34 cellular contexts compared by ENCODE assay signal in the genomic region with DNA sequence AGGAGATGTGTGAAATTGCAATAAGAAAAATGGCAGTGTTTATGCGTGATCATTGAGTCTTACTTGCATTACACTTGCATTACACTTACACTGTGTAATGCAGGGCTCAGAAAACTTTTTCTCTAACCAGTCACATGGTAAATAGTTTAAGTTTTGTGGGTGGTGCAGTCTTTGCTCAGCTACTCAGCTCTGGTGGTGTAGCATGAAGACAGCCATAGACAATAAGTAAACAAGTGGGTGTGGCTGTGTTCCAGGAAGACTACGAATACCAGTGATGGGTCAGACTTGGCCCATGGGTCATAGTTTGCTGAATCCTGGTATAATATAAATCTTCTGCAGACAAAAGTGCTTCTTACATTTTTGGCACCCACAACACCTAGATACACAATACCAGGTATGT.
DNase-seq lines count a peak whose midpoint lies in the region; ATAC-seq and TF ChIP-seq lines count a peak whose summit lies in the region.
"Had no signal": no experiment of that assay in that cellular context is flagged by ENCODE, and none has a peak within 500 bp of the region (broad histone marks: within the 10 kb centered on the region; RNA-seq: fewer than 3 reads in every experiment).

No MANE protein-coding gene starts in this region.

- H3K27me3 Mint-ChIP-seq in activated CD4-positive, alpha-beta memory T cell treated with anti-CD3 and anti-CD28 coated beads, Interleukin-2, amount 10 ng/mL, durations not matched to agents 7 days and 5 days, result peaks cover 5% of the 10 kb centered on the region
- H3K27me3 Mint-ChIP-seq in activated CD4-positive, alpha-beta memory T cell treated with anti-CD3 and anti-CD28 coated beads for 36 hours, result no peaks in the 10 kb centered on the region
- no peaks in the 10 kb centered on the region for H3K27me3 Mint-ChIP-seq in activated T-cell treated with anti-CD3 and anti-CD28 coated beads, Interleukin-2, amount 50 U/mL, for 72 hours (ENCODE audit: low read depth)
- peaks cover 32 to 39% of the 10 kb centered on the region in 2 donors for H3K27me3 Mint-ChIP-seq in natural killer cell treated with Interleukin-12 subunit alpha and Interleukin-12 subunit beta and Interleukin-15 and Interleukin-18, amount 100 ng/mL, for 72 hours
- H3K27me3 Mint-ChIP-seq: T-cell had no signal

- ATAC-seq in activated T-cell treated with anti-CD3 and anti-CD28 coated beads, Interleukin-2, amount 50 U/mL, for 72 hours (replicated peaks in 1 of 2), result no peak
- ATAC-seq in natural killer cell treated with Interleukin-12 subunit alpha and Interleukin-12 subunit beta and Interleukin-15 and Interleukin-18, amount 100 ng/mL, for 72 hours, result no peak
- no peak for ATAC-seq in HG02610 (IDR thresholded peaks at IDR 0.05; ENCODE audit: unreplicated experiment)
- ATAC-seq: activated naive CD4-positive, alpha-beta T cell treated with anti-CD3 and anti-CD28 coated beads, Interleukin-2, amount 50 U/mL, for 72 hours; T-cell had no signal

- H3K9me3 Mint-ChIP-seq in activated CD4-positive, alpha-beta memory T cell treated with anti-CD3 and anti-CD28 coated beads, Interleukin-2, amount 10 ng/mL, durations not matched to agents 7 days and 5 days, result no peaks in the 10 kb centered on the region
- H3K9me3 Mint-ChIP-seq in activated CD4-positive, alpha-beta memory T cell treated with anti-CD3 and anti-CD28 coated beads for 36 hours, result no peaks in the 10 kb centered on the region
- peaks cover 0 to 1% of the 10 kb centered on the region in 2 donors for H3K9me3 Mint-ChIP-seq in activated T-cell treated with anti-CD3 and anti-CD28 coated beads, Interleukin-2, amount 50 U/mL, for 72 hours
- peaks cover 9% of the 10 kb centered on the region for H3K9me3 Mint-ChIP-seq in natural killer cell treated with Interleukin-12 subunit alpha and Interleukin-12 subunit beta and Interleukin-15 and Interleukin-18, amount 100 ng/mL, for 72 hours
- H3K9me3 Mint-ChIP-seq: immature natural killer cell had no signal

- H3K4me1 Mint-ChIP-seq in activated CD4-positive, alpha-beta memory T cell treated with anti-CD3 and anti-CD28 coated beads, Interleukin-2, amount 10 ng/mL, durations not matched to agents 7 days and 5 days, result peaks cover 29% of the 10 kb centered on the region
- H3K4me1 Mint-ChIP-seq in activated CD4-positive, alpha-beta memory T cell treated with anti-CD3 and anti-CD28 coated beads for 36 hours (ENCODE audit: low read depth), result no peaks in the 10 kb centered on the region
- H3K4me1 Mint-ChIP-seq in activated T-cell treated with anti-CD3 and anti-CD28 coated beads, Interleukin-2, amount 50 U/mL, for 72 hours (ENCODE audit: low read depth), result peaks cover 6% of the 10 kb centered on the region
- peaks cover 31 to 38% of the 10 kb centered on the region in 2 donors for H3K4me1 Mint-ChIP-seq in natural killer cell treated with Interleukin-12 subunit alpha and Interleukin-12 subunit beta and Interleukin-15 and Interleukin-18, amount 100 ng/mL, for 72 hours (ENCODE audit: low read depth in 2 of 2)

- H3K4me3 Mint-ChIP-seq in activated CD4-positive, alpha-beta memory T cell treated with anti-CD3 and anti-CD28 coated beads, Interleukin-2, amount 10 ng/mL, durations not matched to agents 7 days and 5 days, result no peak overlapping the region
- no peak overlapping the region for H3K4me3 Mint-ChIP-seq in activated CD4-positive, alpha-beta memory T cell treated with anti-CD3 and anti-CD28 coated beads for 36 hours
- H3K4me3 Mint-ChIP-seq in activated T-cell treated with anti-CD3 and anti-CD28 coated beads, Interleukin-2, amount 50 U/mL, for 72 hours, result no peak overlapping the region
- H3K4me3 Mint-ChIP-seq in natural killer cell treated with Interleukin-12 subunit alpha and Interleukin-12 subunit beta and Interleukin-15 and Interleukin-18, amount 100 ng/mL, for 72 hours, result no peak overlapping the region
- H3K4me3 Mint-ChIP-seq: IgD-negative memory B cell, immature natural killer cell, neural progenitor cell, T-cell had no signal

- H3K36me3 ChIP-seq in mesenchymal stem cell (ENCODE audit: control insufficient read depth in 1 of 2, insufficient read depth in 2 of 2, low read depth in 1 of 2, low read length in 2 of 2), result no peaks in the 10 kb centered on the region
- H3K36me3 ChIP-seq: cardiac muscle cell, neural progenitor cell, right atrium auricular region, stomach, thyroid gland, WERI-Rb-1 had no signal

- intact Hi-C loops in activated CD4-positive, alpha-beta memory T cell treated with anti-CD3 and anti-CD28 coated beads for 36 hours (cut with micrococcal nuclease), result no loop called here

- H2AFZ ChIP-seq in mesenchymal stem cell (ENCODE audit: low read depth, low read length), result no peak overlapping the region
- H2AFZ ChIP-seq: neural progenitor cell, parathyroid adenoma had no signal

- H3K18ac ChIP-seq in mesenchymal stem cell (ENCODE audit: low read depth in 1 of 2, low read length in 2 of 2), result no peak overlapping the region

- no peak overlapping the region for H3K4me2 ChIP-seq in mesenchymal stem cell (ENCODE audit: low read length, poor library complexity, severe bottlenecking)
- H3K4me2 ChIP-seq: neural progenitor cell had no signal

- H2AK5ac ChIP-seq in mesenchymal stem cell (ENCODE audit: low read length, severe bottlenecking), result no peak overlapping the region

- H4K91ac ChIP-seq in mesenchymal stem cell (ENCODE audit: low read length), result no peak overlapping the region

- no peaks in the 10 kb centered on the region for H3K27me3 ChIP-seq in mesenchymal stem cell (ENCODE audit: control insufficient read depth in 1 of 2, insufficient read depth in 1 of 2, low read length in 2 of 2)
- H3K27me3 ChIP-seq: cardiac muscle cell, neural progenitor cell, right atrium auricular region, stomach, thyroid gland had no signal

- peaks cover 3% of the 10 kb centered on the region for H3K4me1 ChIP-seq in mesenchymal stem cell (ENCODE audit: control insufficient read depth, insufficient read depth, low read depth, low read length)
- H3K4me1 ChIP-seq: Caco-2, neural progenitor cell, parathyroid adenoma had no signal

- peak overlapping the region; percentile 71 for H3K27ac Mint-ChIP-seq in activated CD4-positive, alpha-beta memory T cell treated with anti-CD3 and anti-CD28 coated beads, Interleukin-2, amount 10 ng/mL, durations not matched to agents 7 days and 5 days
- no peak overlapping the region for H3K27ac Mint-ChIP-seq in activated CD4-positive, alpha-beta memory T cell treated with anti-CD3 and anti-CD28 coated beads for 36 hours
- H3K27ac Mint-ChIP-seq in activated T-cell treated with anti-CD3 and anti-CD28 coated beads, Interleukin-2, amount 50 U/mL, for 72 hours, result no peak overlapping the region
- peak overlapping the region in 1 of 2 donors; percentile 30 for H3K27ac Mint-ChIP-seq in natural killer cell treated with Interleukin-12 subunit alpha and Interleukin-12 subunit beta and Interleukin-15 and Interleukin-18, amount 100 ng/mL, for 72 hours
- H3K27ac Mint-ChIP-seq: activated naive CD4-positive, alpha-beta T cell treated with anti-CD3 and anti-CD28 coated beads, Interleukin-2, amount 50 U/mL, for 72 hours; CD14-positive monocyte; immature natural killer cell; neural progenitor cell; T-cell had no signal

- POLR2A ChIA-PET in activated CD4-positive, alpha-beta memory T cell treated with anti-CD3 and anti-CD28 coated beads, Interleukin-2, amount 10 ng/mL, durations not matched to agents 7 days and 5 days (lab: Charles Lee), result no interaction called here
- POLR2A ChIA-PET in activated CD4-positive, alpha-beta memory T cell treated with anti-CD3 and anti-CD28 coated beads for 36 hours (lab: Charles Lee), result no interaction called here

- H3K23ac ChIP-seq in mesenchymal stem cell (ENCODE audit: low read length in 2 of 2), result no peak overlapping the region

- DNase-seq in activated CD4-positive, alpha-beta memory T cell treated with anti-CD3 and anti-CD28 coated beads, Interleukin-2, amount 10 ng/mL, durations not matched to agents 7 days and 5 days, result no peak
- no peak for DNase-seq in activated CD4-positive, alpha-beta memory T cell treated with anti-CD3 and anti-CD28 coated beads for 36 hours
- DNase-seq in epithelial cell of esophagus (ENCODE audit: low read depth) (peak; percentile 55), mesenchymal stem cell (peak; percentile 65), NOMO-1 (lab: John Stamatoyannopoulos, UW; ENCODE audit: unreplicated experiment in 2 of 2) (no peak)
- no peak for DNase-seq in activated T-cell treated with anti-CD3 and anti-CD28 coated beads, Interleukin-2, amount 50 U/mL, for 72 hours
- no peak for DNase-seq in natural killer cell treated with Interleukin-12 subunit alpha and Interleukin-12 subunit beta and Interleukin-15 and Interleukin-18, amount 100 ng/mL, for 72 hours (ENCODE audit: low spot score)
- DNase-seq: 8988T; activated CD4-positive, alpha-beta T cell treated with anti-CD3 and anti-CD28 coated beads for 4 hours; activated CD8-positive, alpha-beta memory T cell treated with anti-CD3 and anti-CD28 coated beads for 24 hours; activated effector memory CD4-positive, alpha-beta T cell treated with Interleukin-2 at 50 U/mL for 16 hours; activated T-cell treated with anti-CD3 and anti-CD28 coated beads for 4 hours; anterior cingulate cortex; Caco-2; cortex of kidney; DMS79; immature natural killer cell; mammary epithelial cell; NCI-H1694; RPMI8226; stimulated activated CD4-positive, alpha-beta T cell treated with anti-CD3 and anti-CD28 coated beads, Interleukin-2, amount 100 ng/mL, for 24 hours; stimulated activated CD8-positive, alpha-beta memory T cell treated with anti-CD3 and anti-CD28 coated beads, Interleukin-4, amount 100 ng/mL, for 48 hours; stomach; T-cell; thyroid gland; WERI-Rb-1 had no signal

- no peak for TF ChIP-seq CTCF in epithelial cell of esophagus (IDR thresholded peaks at IDR 0.05; ENCODE audit: insufficient read depth, low read depth, low read length, missing control alignments)

- H3K9ac ChIP-seq in mesenchymal stem cell (ENCODE audit: low read length), result peak overlapping the region; percentile 9
- H3K9ac ChIP-seq: neural progenitor cell, parathyroid adenoma had no signal

- no peak overlapping the region for H3K27ac ChIP-seq in mesenchymal stem cell (ENCODE audit: low read length, poor library complexity, severe bottlenecking)
- H3K27ac ChIP-seq: cardiac muscle cell, neural progenitor cell, parathyroid adenoma, WERI-Rb-1 had no signal

- no peak overlapping the region for H2BK120ac ChIP-seq in mesenchymal stem cell (ENCODE audit: low read depth, low read length)

- H4K8ac ChIP-seq in mesenchymal stem cell (ENCODE audit: low read length), result no peak overlapping the region

- H3K9me3 ChIP-seq in mesenchymal stem cell (ENCODE audit: control insufficient read depth, low read length), result no peaks in the 10 kb centered on the region
- H3K9me3 ChIP-seq: Caco-2, right atrium auricular region, stomach, thyroid gland had no signal

- no peak overlapping the region for H2BK12ac ChIP-seq in mesenchymal stem cell (ENCODE audit: low read length in 2 of 2)

- no peaks in the 10 kb centered on the region for H3K79me1 ChIP-seq in mesenchymal stem cell (replicated peaks; ENCODE audit: low read length, poor library complexity, severe bottlenecking)

- no peak overlapping the region for H3K14ac ChIP-seq in mesenchymal stem cell (ENCODE audit: low read length in 2 of 2)

- no peak overlapping the region for H2BK5ac ChIP-seq in mesenchymal stem cell (ENCODE audit: low read depth, low read length, poor library complexity, severe bottlenecking)

- no peak overlapping the region for H3K4ac ChIP-seq in mesenchymal stem cell (ENCODE audit: low read depth in 1 of 2, low read length in 2 of 2)

- no CpG with 5 or more reads among the region's 2 CpGs for WGBS in mesenchymal stem cell

- peaks cover 7% of the 10 kb centered on the region for H3K36me3 Mint-ChIP-seq in activated CD4-positive, alpha-beta memory T cell treated with anti-CD3 and anti-CD28 coated beads, Interleukin-2, amount 10 ng/mL, durations not matched to agents 7 days and 5 days (ENCODE audit: low read depth)
- H3K36me3 Mint-ChIP-seq in activated CD4-positive, alpha-beta memory T cell treated with anti-CD3 and anti-CD28 coated beads for 36 hours, result no peaks in the 10 kb centered on the region
- no peaks in the 10 kb centered on the region for H3K36me3 Mint-ChIP-seq in activated T-cell treated with anti-CD3 and anti-CD28 coated beads, Interleukin-2, amount 50 U/mL, for 72 hours (ENCODE audit: insufficient read depth in 2 of 2)
- peaks cover 20% of the 10 kb centered on the region for H3K36me3 Mint-ChIP-seq in natural killer cell treated with Interleukin-12 subunit alpha and Interleukin-12 subunit beta and Interleukin-15 and Interleukin-18, amount 100 ng/mL, for 72 hours
- H3K36me3 Mint-ChIP-seq: activated naive CD4-positive, alpha-beta T cell treated with anti-CD3 and anti-CD28 coated beads, Interleukin-2, amount 50 U/mL, for 72 hours; IgD-negative memory B cell; neural progenitor cell; T-cell had no signal

- no peak overlapping the region for H3K4me3 ChIP-seq in epithelial cell of esophagus (ENCODE audit: low read length)
- H3K4me3 ChIP-seq in mesenchymal stem cell (ENCODE audit: insufficient read depth in 1 of 2, low read depth in 1 of 2, low read length in 2 of 2), result no peak overlapping the region
- H3K4me3 ChIP-seq: cardiac muscle cell, neural progenitor cell, right atrium auricular region, stomach, thyroid gland had no signal

- H2BK15ac ChIP-seq in mesenchymal stem cell (ENCODE audit: low read depth, poor library complexity, severe bottlenecking), result no peak overlapping the region

- CTCF ChIA-PET in activated CD4-positive, alpha-beta memory T cell treated with anti-CD3 and anti-CD28 coated beads, Interleukin-2, amount 10 ng/mL, durations not matched to agents 7 days and 5 days (lab: Charles Lee), result no interaction called here
- CTCF ChIA-PET in activated CD4-positive, alpha-beta memory T cell treated with anti-CD3 and anti-CD28 coated beads for 36 hours (lab: Charles Lee), result no interaction called here

Comparison
In these comparisons a context has a peak if more than half of its experiments do, and no peak if none do; other contexts are left out.
1. DNase-seq: peak in epithelial cell of esophagus (single experiment) and mesenchymal stem cell (single experiment); none in activated CD4-positive, alpha-beta memory T cell treated with anti-CD3 and anti-CD28 coated beads, Interleukin-2, amount 10 ng/mL, durations not matched to agents 7 days and 5 days (single experiment), activated CD4-positive, alpha-beta memory T cell treated with anti-CD3 and anti-CD28 coated beads for 36 hours (single experiment), activated T-cell treated with anti-CD3 and anti-CD28 coated beads, Interleukin-2, amount 50 U/mL, for 72 hours (0 of 2), natural killer cell treated with Interleukin-12 subunit alpha and Interleukin-12 subunit beta and Interleukin-15 and Interleukin-18, amount 100 ng/mL, for 72 hours (single experiment) and NOMO-1 (0 of 2).